Comparison of ENCODE assay signal across 17 cellular contexts in the genomic region with DNA sequence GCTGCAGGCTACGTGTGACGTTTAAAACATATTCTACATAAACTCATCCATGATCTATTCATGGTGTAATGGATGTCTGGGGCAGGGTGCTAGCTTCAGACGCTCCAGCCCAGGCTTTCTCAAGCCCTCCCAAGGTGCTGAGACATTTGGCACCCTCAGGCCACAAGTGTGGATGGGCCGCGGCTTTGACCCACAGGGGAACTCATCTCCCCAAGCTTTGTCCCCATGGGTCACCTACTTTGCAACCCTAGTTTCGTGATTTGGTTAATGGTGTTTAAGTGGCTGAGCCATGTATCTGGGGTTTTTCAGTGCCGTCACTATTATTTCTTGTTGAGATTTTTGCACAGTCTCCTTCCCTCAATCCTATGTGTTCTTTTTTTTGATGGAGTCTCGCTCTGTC.
DNase-seq lines count a peak whose midpoint lies in the region; ATAC-seq and TF ChIP-seq lines count a peak whose summit lies in the region.
"Had no signal": no experiment of that assay in that cellular context is flagged by ENCODE, and none has a peak within 500 bp of the region (broad histone marks: within the 10 kb centered on the region; RNA-seq: fewer than 3 reads in every experiment).

No MANE protein-coding gene starts in this region.

- H3K4me1 Mint-ChIP-seq in CD4-positive, CD25-positive, alpha-beta regulatory T cell, result peaks cover 23 to 68% (median 50%) of the 10 kb centered on the region in 4 donors
- H3K4me1 Mint-ChIP-seq in IgD-negative memory B cell, result peaks cover 48 to 69% (median 49%) of the 10 kb centered on the region in 3 donors

- no peak for DNase-seq in CD4-positive, CD25-positive, alpha-beta regulatory T cell
- no peak for DNase-seq in lower lobe of right lung
- peak; percentile 64 for DNase-seq in spleen
- no peak for DNase-seq in HuH-7 (ENCODE audit: low spot score)
- DNase-seq in iPS-NIHi7 (ENCODE audit: extremely low spot score), result no peak
- DNase-seq in OCI-M1 (lab: John Stamatoyannopoulos, UW), result no peak
- no peak for DNase-seq in foreskin fibroblast
- DNase-seq: BE2C, GF-D8, Kasumi-1, NCI-H1105 treated with DMSO at 0.1 percent for 48 hours, NCI-H187 treated with DMSO at 0.1 percent for 48 hours, NCI-H446 treated with DMSO at 0.1 percent for 48 hours, NCI-H748 treated with DMSO at 0.1 percent for 48 hours had no signal

- peak overlapping the region in 2 of 3 donors; percentile 38 to 54 for H3K27ac Mint-ChIP-seq in CD4-positive, CD25-positive, alpha-beta regulatory T cell
- peak overlapping the region; percentile 92 to 97 (median 95) for H3K27ac Mint-ChIP-seq in IgD-negative memory B cell
- H3K27ac Mint-ChIP-seq: GM23338 had no signal

- H3K36me3 Mint-ChIP-seq in CD4-positive, CD25-positive, alpha-beta regulatory T cell, result peaks cover 5% of the 10 kb centered on the region
- H3K36me3 Mint-ChIP-seq in IgD-negative memory B cell, result peaks cover 2% of the 10 kb centered on the region

- no peaks in the 10 kb centered on the region for H3K9me3 ChIP-seq in CD4-positive, CD25-positive, alpha-beta regulatory T cell (ENCODE audit: control insufficient read depth in 2 of 2, low read length in 2 of 2)
- H3K9me3 ChIP-seq in lower lobe of right lung, result no peaks in the 10 kb centered on the region
- no peaks in the 10 kb centered on the region for H3K9me3 ChIP-seq in spleen
- H3K9me3 ChIP-seq: BE2C had no signal

- no peak overlapping the region for H3K4me3 ChIP-seq in CD4-positive, CD25-positive, alpha-beta regulatory T cell (ENCODE audit: low read depth, low read length)
- H3K4me3 ChIP-seq in lower lobe of right lung (no peak overlapping the region), spleen (no peak overlapping the region), foreskin fibroblast (ENCODE audit: low read depth in 1 of 2, low read length in 2 of 2) (no peak overlapping the region)
- H3K4me3 ChIP-seq: GM23338 had no signal

- TF ChIP-seq CTCF in lower lobe of right lung (IDR thresholded peaks at IDR 0.05) (no peak), spleen (IDR thresholded peaks at IDR 0.05 in 8 of 11, conservative IDR thresholded peaks at IDR 0.05 in 3 of 11) (no peak), foreskin fibroblast (IDR thresholded peaks at IDR 0.05; ENCODE audit: low read depth, low read length) (no peak)

- H3K4me1 ChIP-seq in CD4-positive, CD25-positive, alpha-beta regulatory T cell (ENCODE audit: control insufficient read depth, insufficient read depth, low read length, poor library complexity, severe bottlenecking), result peaks cover 51% of the 10 kb centered on the region
- H3K4me1 ChIP-seq in lower lobe of right lung, result peaks cover 69% of the 10 kb centered on the region
- peaks cover 38 to 84% (median 74%) of the 10 kb centered on the region in 6 donors for H3K4me1 ChIP-seq in spleen
- H3K4me1 ChIP-seq: BE2C had no signal

- no peak overlapping the region for H3K27ac ChIP-seq in CD4-positive, CD25-positive, alpha-beta regulatory T cell (ENCODE audit: insufficient read depth, low read length, poor library complexity, severe bottlenecking)
- peak overlapping the region; percentile 83 for H3K27ac ChIP-seq in lower lobe of right lung
- H3K27ac ChIP-seq in spleen, result peak overlapping the region in 2 of 8 donors; percentile 11 to 85

- intact Hi-C loops in lower lobe of right lung (cut with DNase I) (no loop called here), spleen (cut with DNase I; ENCODE audit: low total_unique reads) (no loop called here)

- no peaks in the 10 kb centered on the region for H3K27me3 Mint-ChIP-seq in CD4-positive, CD25-positive, alpha-beta regulatory T cell
- H3K27me3 Mint-ChIP-seq in IgD-negative memory B cell, result no peaks in the 10 kb centered on the region

- peak overlapping the region in 1 of 4 donors; percentile 33 for H3K4me3 Mint-ChIP-seq in CD4-positive, CD25-positive, alpha-beta regulatory T cell
- no peak overlapping the region for H3K4me3 Mint-ChIP-seq in IgD-negative memory B cell
- H3K4me3 Mint-ChIP-seq: GM23338 had no signal

- peaks cover 0 to 1% (median 0%) of the 10 kb centered on the region in 7 donors for H3K9me3 Mint-ChIP-seq in CD4-positive, CD25-positive, alpha-beta regulatory T cell
- H3K9me3 Mint-ChIP-seq in IgD-negative memory B cell, result no peaks in the 10 kb centered on the region
- H3K9me3 Mint-ChIP-seq: GM23338 had no signal

- no peaks in the 10 kb centered on the region for H3K36me3 ChIP-seq in CD4-positive, CD25-positive, alpha-beta regulatory T cell (ENCODE audit: control insufficient read depth, insufficient read depth, low read length)
- H3K36me3 ChIP-seq in lower lobe of right lung, result no peaks in the 10 kb centered on the region
- no peaks in the 10 kb centered on the region for H3K36me3 ChIP-seq in spleen
- H3K36me3 ChIP-seq: BE2C had no signal

- WGBS in spleen, 5 donors, result 91 to 97% (median 93%) methylated on average over 7 to 8 of the region's 8 CpGs

- no peaks in the 10 kb centered on the region for H3K27me3 ChIP-seq in CD4-positive, CD25-positive, alpha-beta regulatory T cell (ENCODE audit: control insufficient read depth, insufficient read depth, low read length)
- no peaks in the 10 kb centered on the region for H3K27me3 ChIP-seq in lower lobe of right lung (ENCODE audit: low read depth)
- H3K27me3 ChIP-seq in spleen (replicated peaks in 1 of 7), result no peaks in the 10 kb centered on the region
- H3K27me3 ChIP-seq: BE2C had no signal

- no peak for TF ChIP-seq POLR2A in spleen (IDR thresholded peaks at IDR 0.05)

- ATAC-seq in CD4-positive, CD25-positive, alpha-beta regulatory T cell (ENCODE audit: low read depth in 2 of 2), result no peak
- ATAC-seq in lower lobe of right lung, result no peak
- ATAC-seq: GM23338, Right ventricle myocardium inferior had no signal
